15 cellular contexts compared by ENCODE assay signal in genomic region chr6:151963001-151963400, GRCh38.
A peak's percentile ranks its signal among the peaks of the same experiment; 100 is the strongest.
DNase-seq lines count a peak whose midpoint lies in the region; ATAC-seq and TF ChIP-seq lines count a peak whose summit lies in the region.
"Had no signal": no experiment of that assay in that cellular context is flagged by ENCODE, and none has a peak within 500 bp of the region (broad histone marks: within the 10 kb centered on the region; RNA-seq: fewer than 3 reads in every experiment).

No MANE protein-coding gene starts in this region.

- no peaks in the 10 kb centered on the region for H3K36me3 ChIP-seq in adipocyte (ENCODE audit: control insufficient read depth, insufficient read depth, low read length, severe bottlenecking)
- H3K36me3 ChIP-seq in osteoblast (ENCODE audit: insufficient read depth, low read length) = no peaks in the 10 kb centered on the region
- H3K36me3 ChIP-seq: HAP-1 had no signal

- no peaks in the 10 kb centered on the region for H4K20me1 ChIP-seq in osteoblast (ENCODE audit: insufficient read depth, low read length)

- no peaks in the 10 kb centered on the region for H3K4me1 ChIP-seq in adipocyte (ENCODE audit: control insufficient read depth, insufficient read depth, low read length)
- peaks cover 26% of the 10 kb centered on the region for H3K4me1 ChIP-seq in osteoblast (ENCODE audit: insufficient read depth, low read length)
- H3K4me1 ChIP-seq: A549, HAP-1 had no signal

- peak overlapping the region; percentile 36 for H3K4me2 ChIP-seq in osteoblast (ENCODE audit: insufficient read depth, low read length)
- H3K4me2 ChIP-seq: A549 had no signal

- no peaks in the 10 kb centered on the region for H3K79me2 ChIP-seq in osteoblast (ENCODE audit: insufficient read depth, low read length)

- H3K4me3 ChIP-seq in adipocyte (ENCODE audit: low read length) (no peak overlapping the region), osteoblast (ENCODE audit: insufficient read depth, low read length) (no peak overlapping the region)
- H3K4me3 ChIP-seq: A549, HAP-1 had no signal

- DNase-seq in AG20443 (ENCODE audit: low spot score) (peak; percentile 12), GM03348 (ENCODE audit: low spot score) (peak; percentile 20), adipocyte (ENCODE audit: low read depth) (peak; percentile 5), osteoblast (ENCODE audit: insufficient read length, low spot score, missing footprints) (no peak), NCI-H345 treated with DMSO at 0.1 percent for 48 hours (lab: John Stamatoyannopoulos, UW; ENCODE audit: unreplicated experiment) (no peak)
- DNase-seq in stimulated activated CD4-positive, alpha-beta T cell treated with anti-CD3 and anti-CD28 coated beads, Interleukin-4, amount 100 ng/mL, for 24 hours = no peak
- DNase-seq: DMS153, DMS79 treated with DMSO at 0.1 percent for 48 hours, GF-D8, GOT3 had no signal

- H3K9me3 ChIP-seq in adipocyte (ENCODE audit: control insufficient read depth, low read length) = no peaks in the 10 kb centered on the region
- no peaks in the 10 kb centered on the region for H3K9me3 ChIP-seq in osteoblast (ENCODE audit: low read depth, low read length)
- H3K9me3 ChIP-seq: A549, HAP-1 had no signal

- no peaks in the 10 kb centered on the region for H3K27me3 ChIP-seq in adipocyte (replicated peaks; ENCODE audit: control insufficient read depth, insufficient read depth, low read length)
- no peaks in the 10 kb centered on the region for H3K27me3 ChIP-seq in osteoblast (ENCODE audit: insufficient read depth, low read length)

- ATAC-seq in GM18861 (IDR thresholded peaks at IDR 0.05; ENCODE audit: unreplicated experiment) = no peak
- no peak for ATAC-seq in HG02981 (IDR thresholded peaks at IDR 0.05; ENCODE audit: unreplicated experiment)
- ATAC-seq: A549 had no signal

- H3K27ac ChIP-seq in osteoblast (ENCODE audit: low read depth, low read length) = no peak overlapping the region
- H3K27ac ChIP-seq: A549, C4-2B had no signal

- H3K9ac ChIP-seq in adipocyte (ENCODE audit: low read length) = no peak overlapping the region

- H2AFZ ChIP-seq in osteoblast (ENCODE audit: low read length) = no peak overlapping the region

- no peak for TF ChIP-seq CTCF in osteoblast (IDR thresholded peaks at IDR 0.05; ENCODE audit: extremely low read depth, low read depth, low read length)

Comparison
In these comparisons a context has a peak if more than half of its experiments do, and no peak if none do; other contexts are left out.
1. DNase-seq: peak in AG20443 (single experiment), GM03348 (single experiment) and adipocyte (single experiment); none in osteoblast (single experiment), stimulated activated CD4-positive, alpha-beta T cell treated with anti-CD3 and anti-CD28 coated beads, Interleukin-4, amount 100 ng/mL, for 24 hours (single experiment) and NCI-H345 treated with DMSO at 0.1 percent for 48 hours (single experiment).